Comparison of ENCODE assay signal across 28 cellular contexts in the genomic region with DNA sequence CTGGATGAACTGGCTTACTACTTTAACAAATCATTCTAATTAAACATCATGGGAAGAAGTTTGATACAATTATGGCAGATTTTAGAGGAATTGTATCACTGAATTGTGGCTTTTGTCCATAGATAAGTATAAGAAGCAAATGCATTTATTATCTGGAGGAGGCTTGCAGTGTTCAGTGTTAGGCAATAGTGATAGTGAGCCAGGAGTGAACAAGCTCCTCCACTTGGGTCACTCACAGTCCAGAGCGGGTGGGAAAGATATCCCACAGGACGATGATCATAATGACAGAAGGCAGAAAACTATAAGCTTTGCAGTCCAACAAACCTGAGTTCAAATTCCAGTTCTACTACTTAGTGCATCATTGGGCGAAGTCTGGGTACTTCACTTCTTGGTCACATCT.
"Had no signal": no experiment of that assay in that cellular context is flagged by ENCODE, and none has a peak within 500 bp of the region (broad histone marks: within the 10 kb centered on the region; RNA-seq: fewer than 3 reads in every experiment).

No MANE protein-coding gene starts in this region.

- H3K27ac ChIP-seq: breast epithelium, colonic mucosa, foreskin keratinocyte, neutrophil, pancreas, prostate gland, suprapubic skin, upper lobe of right lung had no signal

- H3K4me3 Mint-ChIP-seq: activated CD4-positive, alpha-beta memory T cell treated with anti-CD3 and anti-CD28 coated beads for 36 hours; activated CD4-positive, alpha-beta T cell treated with anti-CD3 and anti-CD28 coated beads, Interleukin-2, amount 10 ng/mL, durations not matched to agents 24 days and 14 days; activated naive CD4-positive, alpha-beta T cell treated with anti-CD3 and anti-CD28 coated beads, Interleukin-2, amount 10 ng/mL, durations not matched to agents 7 days and 5 days; activated naive CD8-positive, alpha-beta T cell treated with anti-CD3 and anti-CD28 coated beads, Interleukin-2, amount 10 ng/mL, durations not matched to agents 7 days and 5 days; activated T-cell treated with anti-CD3 and anti-CD28 coated beads, Interleukin-2, amount 50 U/mL, for 24 hours; effector memory CD8-positive, alpha-beta T cell; nephron progenitor cell; T-helper 17 cell had no signal

- H3K27me3 Mint-ChIP-seq: activated CD4-positive, alpha-beta memory T cell treated with anti-CD3 and anti-CD28 coated beads for 36 hours; activated T-cell treated with anti-CD3 and anti-CD28 coated beads, Interleukin-2, amount 50 U/mL, for 24 hours had no signal

- H3K4me3 ChIP-seq: breast epithelium, colonic mucosa, heart right ventricle, pancreas, prostate gland, sigmoid colon, suprapubic skin, upper lobe of right lung had no signal

- H3K36me3 ChIP-seq: breast epithelium, colonic mucosa, heart right ventricle, neutrophil, pancreas, prostate gland, sigmoid colon, suprapubic skin, upper lobe of right lung had no signal

- H3K36me3 Mint-ChIP-seq: activated CD4-positive, alpha-beta memory T cell treated with anti-CD3 and anti-CD28 coated beads for 36 hours; activated naive CD4-positive, alpha-beta T cell treated with anti-CD3 and anti-CD28 coated beads, Interleukin-2, amount 10 ng/mL, durations not matched to agents 7 days and 5 days; activated naive CD8-positive, alpha-beta T cell treated with anti-CD3 and anti-CD28 coated beads, Interleukin-2, amount 10 ng/mL, durations not matched to agents 7 days and 5 days had no signal

- H3K27me3 ChIP-seq: breast epithelium, colonic mucosa, foreskin keratinocyte, heart right ventricle, neutrophil, pancreas, sigmoid colon, suprapubic skin, upper lobe of right lung had no signal

- H3K9me3 ChIP-seq: breast epithelium, colonic mucosa, neutrophil, pancreas, prostate gland, sigmoid colon, suprapubic skin, upper lobe of right lung had no signal

- ATAC-seq: effector memory CD8-positive, alpha-beta T cell; foreskin keratinocyte; heart right ventricle; left ventricle myocardium superior; SK-N-SH treated with all-trans-retinoic acid at 6 μM for 48 hours; T-helper 17 cell had no signal

- H3K9me3 Mint-ChIP-seq: activated CD4-positive, alpha-beta T cell treated with anti-CD3 and anti-CD28 coated beads, Interleukin-2, amount 10 ng/mL, durations not matched to agents 24 days and 14 days; activated naive CD4-positive, alpha-beta T cell treated with anti-CD3 and anti-CD28 coated beads, Interleukin-2, amount 10 ng/mL, durations not matched to agents 7 days and 5 days; activated T-cell treated with anti-CD3 and anti-CD28 coated beads, Interleukin-2, amount 50 U/mL, for 24 hours; effector memory CD8-positive, alpha-beta T cell had no signal

- H3K4me1 ChIP-seq: foreskin keratinocyte, prostate gland had no signal

- H3K4me1 Mint-ChIP-seq: activated CD4-positive, alpha-beta T cell treated with anti-CD3 and anti-CD28 coated beads, Interleukin-2, amount 10 ng/mL, durations not matched to agents 24 days and 14 days; activated naive CD4-positive, alpha-beta T cell treated with anti-CD3 and anti-CD28 coated beads, Interleukin-2, amount 10 ng/mL, durations not matched to agents 7 days and 5 days had no signal

- H3K27ac Mint-ChIP-seq: activated CD4-positive, alpha-beta memory T cell treated with anti-CD3 and anti-CD28 coated beads for 36 hours; activated CD4-positive, alpha-beta T cell treated with anti-CD3 and anti-CD28 coated beads, Interleukin-2, amount 10 ng/mL, durations not matched to agents 24 days and 14 days; activated naive CD4-positive, alpha-beta T cell treated with anti-CD3 and anti-CD28 coated beads, Interleukin-2, amount 10 ng/mL, durations not matched to agents 7 days and 5 days; activated naive CD8-positive, alpha-beta T cell treated with anti-CD3 and anti-CD28 coated beads, Interleukin-2, amount 10 ng/mL, durations not matched to agents 7 days and 5 days; activated T-cell treated with anti-CD3 and anti-CD28 coated beads, Interleukin-2, amount 50 U/mL, for 24 hours; effector memory CD8-positive, alpha-beta T cell; T-helper 17 cell had no signal

- DNase-seq: activated CD4-positive, alpha-beta memory T cell treated with anti-CD3 and anti-CD28 coated beads for 36 hours; activated CD4-positive, alpha-beta T cell treated with anti-CD3 and anti-CD28 coated beads, Interleukin-2, amount 10 ng/mL, durations not matched to agents 24 days and 14 days; activated CD4-positive, CD25-positive, alpha-beta regulatory T cell treated with anti-CD3 and anti-CD28 coated beads, Interleukin-2, amount 50 U/mL, for 72 hours; activated CD8-positive, alpha-beta memory T cell treated with anti-CD3 and anti-CD28 coated beads, Interleukin-2, amount 50 U/mL, for 48 hours; activated gamma-delta T cell; activated naive CD4-positive, alpha-beta T cell treated with anti-CD3 and anti-CD28 coated beads, Interleukin-2, amount 10 ng/mL, durations not matched to agents 7 days and 5 days; activated naive CD8-positive, alpha-beta T cell treated with anti-CD3 and anti-CD28 coated beads, Interleukin-2, amount 10 ng/mL, durations not matched to agents 7 days and 5 days; activated T-cell treated with anti-CD3 and anti-CD28 coated beads, Interleukin-2, amount 50 U/mL, for 24 hours; amniotic stem cell; colonic mucosa; effector memory CD8-positive, alpha-beta T cell; foreskin keratinocyte; heart right ventricle; left ventricle myocardium superior; nephron progenitor cell; pancreas; retina; sigmoid colon; stimulated activated CD4-positive, alpha-beta T cell treated with anti-CD3 and anti-CD28 coated beads, Interleukin-15, amount 100 ng/mL, for 24 hours; stimulated activated naive CD4-positive, alpha-beta T cell; T-helper 17 cell; T1000; upper lobe of right lung had no signal
